ENCODE assay signal across 1 cellular context in the genomic region with DNA sequence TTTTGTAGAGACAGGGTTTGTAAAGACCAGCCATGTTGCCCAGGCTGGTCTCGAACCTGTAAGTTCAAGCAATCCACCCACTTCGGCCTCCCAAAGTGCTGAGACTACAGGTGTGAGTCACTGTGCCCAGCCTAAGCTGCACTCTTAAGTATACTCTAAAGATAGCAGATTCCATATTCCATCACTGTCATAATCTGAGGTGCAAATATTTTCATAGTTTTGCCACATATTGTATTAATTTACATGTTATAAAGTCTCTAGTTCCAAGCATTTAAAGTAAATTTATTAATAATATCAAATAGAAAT.
TF ChIP-seq lines count a peak whose summit lies in the region.

No MANE protein-coding gene starts in this region.

TF ChIP-seq in WTC11, 78 proteins besides CTCF, POLR2A, EP300 and RAD21 (continued from another document):
- TF ChIP-seq, protein P1, sequence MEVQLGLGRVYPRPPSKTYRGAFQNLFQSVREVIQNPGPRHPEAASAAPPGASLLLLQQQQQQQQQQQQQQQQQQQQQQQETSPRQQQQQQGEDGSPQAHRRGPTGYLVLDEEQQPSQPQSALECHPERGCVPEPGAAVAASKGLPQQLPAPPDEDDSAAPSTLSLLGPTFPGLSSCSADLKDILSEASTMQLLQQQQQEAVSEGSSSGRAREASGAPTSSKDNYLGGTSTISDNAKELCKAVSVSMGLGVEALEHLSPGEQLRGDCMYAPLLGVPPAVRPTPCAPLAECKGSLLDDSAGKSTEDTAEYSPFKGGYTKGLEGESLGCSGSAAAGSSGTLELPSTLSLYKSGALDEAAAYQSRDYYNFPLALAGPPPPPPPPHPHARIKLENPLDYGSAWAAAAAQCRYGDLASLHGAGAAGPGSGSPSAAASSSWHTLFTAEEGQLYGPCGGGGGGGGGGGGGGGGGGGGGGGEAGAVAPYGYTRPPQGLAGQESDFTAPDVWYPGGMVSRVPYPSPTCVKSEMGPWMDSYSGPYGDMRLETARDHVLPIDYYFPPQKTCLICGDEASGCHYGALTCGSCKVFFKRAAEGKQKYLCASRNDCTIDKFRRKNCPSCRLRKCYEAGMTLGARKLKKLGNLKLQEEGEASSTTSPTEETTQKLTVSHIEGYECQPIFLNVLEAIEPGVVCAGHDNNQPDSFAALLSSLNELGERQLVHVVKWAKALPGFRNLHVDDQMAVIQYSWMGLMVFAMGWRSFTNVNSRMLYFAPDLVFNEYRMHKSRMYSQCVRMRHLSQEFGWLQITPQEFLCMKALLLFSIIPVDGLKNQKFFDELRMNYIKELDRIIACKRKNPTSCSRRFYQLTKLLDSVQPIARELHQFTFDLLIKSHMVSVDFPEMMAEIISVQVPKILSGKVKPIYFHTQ (CRISPR knock-in tag; IDR thresholded peaks at IDR 0.05), result no peak
- TF ChIP-seq, protein P2, sequence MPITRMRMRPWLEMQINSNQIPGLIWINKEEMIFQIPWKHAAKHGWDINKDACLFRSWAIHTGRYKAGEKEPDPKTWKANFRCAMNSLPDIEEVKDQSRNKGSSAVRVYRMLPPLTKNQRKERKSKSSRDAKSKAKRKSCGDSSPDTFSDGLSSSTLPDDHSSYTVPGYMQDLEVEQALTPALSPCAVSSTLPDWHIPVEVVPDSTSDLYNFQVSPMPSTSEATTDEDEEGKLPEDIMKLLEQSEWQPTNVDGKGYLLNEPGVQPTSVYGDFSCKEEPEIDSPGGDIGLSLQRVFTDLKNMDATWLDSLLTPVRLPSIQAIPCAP (CRISPR knock-in tag; IDR thresholded peaks at IDR 0.05), result no peak
- TF ChIP-seq ATF1 (CRISPR knock-in tag; IDR thresholded peaks at IDR 0.05) (no peak), ZNF671 (CRISPR knock-in tag; IDR thresholded peaks at IDR 0.05) (no peak), STAT6 (CRISPR knock-in tag; conservative IDR thresholded peaks at IDR 0.05; ENCODE audit: low read depth) (no peak), TP53 (CRISPR knock-in tag; IDR thresholded peaks at IDR 0.05) (no peak), JAZF1 (CRISPR knock-in tag; IDR thresholded peaks at IDR 0.05) (no peak)
- TF ChIP-seq, protein P3, sequence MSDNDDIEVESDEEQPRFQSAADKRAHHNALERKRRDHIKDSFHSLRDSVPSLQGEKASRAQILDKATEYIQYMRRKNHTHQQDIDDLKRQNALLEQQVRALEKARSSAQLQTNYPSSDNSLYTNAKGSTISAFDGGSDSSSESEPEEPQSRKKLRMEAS (CRISPR knock-in tag; IDR thresholded peaks at IDR 0.05), result no peak
